10 cellular contexts compared by ENCODE assay signal in the genomic region with DNA sequence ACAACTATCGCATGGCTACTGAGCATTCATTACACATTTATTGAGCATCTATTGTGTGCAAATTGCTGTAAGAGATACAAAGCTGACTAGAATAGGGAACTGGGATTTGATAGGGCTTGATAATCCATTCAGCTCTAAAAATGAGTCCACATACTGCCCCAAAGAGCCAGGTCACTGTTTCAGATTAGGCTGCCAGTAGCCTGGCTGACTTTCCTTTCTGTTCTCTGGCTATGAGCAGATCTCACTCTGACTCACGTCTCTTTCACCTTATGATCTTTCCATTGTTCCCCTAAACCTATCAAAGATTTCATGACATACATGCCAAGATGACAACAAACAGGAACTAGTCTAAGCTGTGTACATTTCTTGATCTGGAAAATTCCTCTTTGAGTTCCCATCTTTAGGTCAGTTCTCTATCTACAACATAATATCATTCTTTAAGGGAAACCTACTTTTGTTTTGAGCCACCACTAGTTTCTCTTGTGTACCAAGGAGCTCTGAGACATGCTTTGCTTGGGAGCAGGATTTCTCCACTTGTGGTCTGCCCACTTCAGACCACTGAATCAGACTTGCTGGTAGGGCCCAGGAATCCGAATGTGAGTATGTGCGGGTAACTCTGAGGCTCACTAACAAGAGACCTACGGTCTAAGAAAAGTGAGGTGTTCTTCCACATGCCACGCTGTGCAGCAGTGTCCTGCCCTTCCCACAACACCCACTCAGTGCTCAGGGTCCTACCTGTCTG. TPM values are rescaled to one million over a fixed set of nuclear protein-coding genes. Genes with fewer than 3 reads are reported as not detected.
DNase-seq lines count a peak whose midpoint lies in the region; ATAC-seq, FAIRE-seq and TF ChIP-seq lines count a peak whose summit lies in the region.
"Had no signal": no experiment of that assay in that cellular context is flagged by ENCODE, and none has a peak within 500 bp of the region (broad histone marks: within the 10 kb centered on the region; RNA-seq: fewer than 3 reads in every experiment).

No MANE protein-coding gene starts in this region.

- no peak for DNase-seq in GM12891 (ENCODE audit: insufficient read length, low spot score)
- no peak for DNase-seq in T-cell
- peak; percentile 30 for DNase-seq in fibroblast of villous mesenchyme (ENCODE audit: low read depth)
- no peak for DNase-seq in H4 (ENCODE audit: low spot score)
- DNase-seq in A172 (ENCODE audit: low spot score): no peak
- no peak for DNase-seq in NCI-H1694 (lab: John Stamatoyannopoulos, UW)
- DNase-seq: naive B cell had no signal

- no peaks in the 10 kb centered on the region for H3K9me3 Mint-ChIP-seq in T-cell
- H3K9me3 Mint-ChIP-seq: naive B cell had no signal

- TF ChIP-seq POLR2A in GM12891 (IDR thresholded peaks at IDR 0.05; ENCODE audit: low read depth, low read length): no peak

- peak overlapping the region; percentile 44 to 82 for H3K27ac Mint-ChIP-seq in T-cell

- H3K27me3 Mint-ChIP-seq in T-cell: no peaks in the 10 kb centered on the region
- H3K27me3 Mint-ChIP-seq: naive B cell had no signal

- H3K4me3 ChIP-seq in fibroblast of villous mesenchyme (ENCODE audit: low read depth, low read length): no peak overlapping the region
- H3K4me3 ChIP-seq: gastroesophageal sphincter had no signal

- no peak for TF ChIP-seq CTCF in fibroblast of villous mesenchyme (IDR thresholded peaks at IDR 0.05; ENCODE audit: insufficient read depth, low read depth, low read length)

- H3K4me3 Mint-ChIP-seq in T-cell: no peak overlapping the region

- H3K4me1 Mint-ChIP-seq in T-cell: peaks cover 14 to 97% (median 58%) of the 10 kb centered on the region in 3 donors

- CTCF ChIA-PET in T-cell (lab: Charles Lee): interaction anchor here (0.5 to 4.6 kb wide), 6 partner anchors 21 to 142 kb away, joined by 3 to 107 read pairs (median 3); partner anchors contain the start of gene ERN1 (in 1 of the 2)

- H3K36me3 Mint-ChIP-seq in T-cell: peaks cover 80% of the 10 kb centered on the region

- POLR2A ChIA-PET in T-cell (lab: Charles Lee): interaction anchor here (0.5 to 0.6 kb wide), 2 partner anchors 9 to 33 kb away, joined by 3 to 7 read pairs; no protein-coding TSS in a partner anchor

- ATAC-seq in GM21423 (IDR thresholded peaks at IDR 0.05; ENCODE audit: unreplicated experiment): peak; percentile 36
- ATAC-seq in T-cell (replicated peaks in 1 of 4): no peak
- no peak for ATAC-seq in HG02938 (IDR thresholded peaks at IDR 0.05; ENCODE audit: unreplicated experiment)
- ATAC-seq: gastroesophageal sphincter had no signal

- peak; percentile 85 for FAIRE-seq in GM12891 (lab: Jason Lieb, UNC)

TF ChIP-seq in GM12891, 5 proteins besides CTCF, POLR2A, EP300 and RAD21:
- no peak for TF ChIP-seq POLR2AphosphoS5 (IDR thresholded peaks at IDR 0.05; ENCODE audit: low read depth, low read length)
- TF ChIP-seq SPI1 (IDR thresholded peaks at IDR 0.05; ENCODE audit: low read depth, low read length): peak; percentile 91
- no peak for TF ChIP-seq POU2F2 (IDR thresholded peaks at IDR 0.05; ENCODE audit: low read depth, low read length)
- TF ChIP-seq TAF1 (IDR thresholded peaks at IDR 0.05; ENCODE audit: low read depth, low read length): no peak
- no peak for TF ChIP-seq PAX5 (IDR thresholded peaks at IDR 0.05; ENCODE audit: insufficient read depth, low read length, severe bottlenecking)

RNA-seq across cellular contexts. Expression of gene ICAM2, which starts 40.9 kb away (rescaled TPM):
- 38.2 TPM for polyA plus RNA-seq in GM12891 (2012; ENCODE audit: low read depth, missing spikeins)
- total RNA-seq in T-cell: 100 to 1,000 TPM in 3 of 5 donors, 10 to 100 TPM in 2; 69.6 to 132 (median 116) TPM
- 1.3 and 1.7 TPM in 2 replicates for total RNA-seq in fibroblast of villous mesenchyme
- 0.14 TPM in 1 of 2 replicates, not detected in the other for total RNA-seq in H4 (2014; rRNA removed; shearing (Covaris generic))
- 0.17 and 0.22 TPM in 2 replicates for total RNA-seq in A172 (2014; rRNA removed; shearing (Covaris generic))

Comparison
In these comparisons a context has a peak if more than half of its experiments do, and no peak if none do; other contexts are left out.
1. RNA of gene ICAM2, which starts 40.9 kb away (total RNA-seq): 69.6 to 132 TPM in T-cell; 1.3 to 1.7 TPM in fibroblast of villous mesenchyme, 0.17 to 0.22 TPM in A172 and 0.14 TPM in H4; every median in the first group is over 10 times any median in the second.